ENCODE assay signal across 9 cellular contexts in the genomic region with DNA sequence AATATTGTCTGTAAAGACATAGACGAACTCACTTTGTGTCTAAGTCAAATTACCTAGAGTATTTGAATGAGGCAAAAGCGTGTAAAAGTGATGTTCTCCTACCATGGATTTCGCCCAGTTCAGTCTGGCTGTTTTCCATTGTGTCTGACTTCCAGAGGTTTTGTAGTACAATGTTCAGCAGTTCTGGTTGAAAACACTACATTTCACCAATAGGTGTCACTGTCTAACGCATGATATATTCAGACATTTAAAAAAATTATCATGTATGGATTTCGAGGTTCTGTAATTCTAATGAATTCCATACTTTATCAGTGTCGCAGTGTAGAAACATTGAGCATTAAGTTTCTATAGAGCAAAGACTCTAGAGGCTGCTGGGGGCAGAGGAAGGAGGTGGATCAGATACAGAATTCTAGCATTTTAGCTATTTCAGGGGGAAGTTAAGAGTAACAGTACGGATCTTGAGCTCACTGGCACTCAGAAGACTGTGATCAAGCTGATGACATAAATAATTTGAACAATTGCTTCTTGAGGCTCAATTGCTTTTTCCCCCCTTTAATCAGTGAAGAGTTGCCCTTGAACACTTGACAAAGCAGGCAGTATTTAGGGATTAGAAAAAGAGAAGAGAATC.
DNase-seq lines count a peak whose midpoint lies in the region; ATAC-seq and TF ChIP-seq lines count a peak whose summit lies in the region.
"Had no signal": no experiment of that assay in that cellular context is flagged by ENCODE, and none has a peak within 500 bp of the region (broad histone marks: within the 10 kb centered on the region; RNA-seq: fewer than 3 reads in every experiment).

No MANE protein-coding gene starts in this region.

- peak overlapping the region; percentile 93 for H3K4me2 ChIP-seq in OCI-LY3 (ENCODE audit: low read length)

- H3K79me2 ChIP-seq in OCI-LY3 (ENCODE audit: low read length): no peaks in the 10 kb centered on the region

- peaks cover 22% of the 10 kb centered on the region for H3K4me1 ChIP-seq in OCI-LY3 (ENCODE audit: low read length)

- no peaks in the 10 kb centered on the region for H3K4me1 Mint-ChIP-seq in activated CD4-positive, alpha-beta T cell treated with anti-CD3 and anti-CD28 coated beads, Interleukin-2, amount 10 ng/mL, durations not matched to agents 24 days and 14 days
- no peaks in the 10 kb centered on the region for H3K4me1 Mint-ChIP-seq in activated T-helper 17 cell treated with anti-CD3 and anti-CD28 coated beads, Interleukin-2, amount 50 U/mL, for 72 hours

- no peak overlapping the region for H3K27ac Mint-ChIP-seq in activated CD4-positive, alpha-beta T cell treated with anti-CD3 and anti-CD28 coated beads, Interleukin-2, amount 10 ng/mL, durations not matched to agents 24 days and 14 days
- no peak overlapping the region for H3K27ac Mint-ChIP-seq in activated T-helper 17 cell treated with anti-CD3 and anti-CD28 coated beads, Interleukin-2, amount 50 U/mL, for 72 hours
- H3K27ac Mint-ChIP-seq: stimulated activated naive CD8-positive, alpha-beta T cell treated with anti-CD3 and anti-CD28 coated beads, Interleukin-15, Interleukin-2, amounts not matched to agents 100 ng/mL and 50 ng/mL, for 24 hours had no signal

- peak; percentile 49 for ATAC-seq in HG03565 (IDR thresholded peaks at IDR 0.05; ENCODE audit: unreplicated experiment)
- ATAC-seq in activated T-helper 17 cell treated with anti-CD3 and anti-CD28 coated beads, Interleukin-2, amount 50 U/mL, for 72 hours (replicated peaks): no peak

- no peaks in the 10 kb centered on the region for H3K36me3 Mint-ChIP-seq in activated CD4-positive, alpha-beta T cell treated with anti-CD3 and anti-CD28 coated beads, Interleukin-2, amount 10 ng/mL, durations not matched to agents 24 days and 14 days (ENCODE audit: low read depth)
- H3K36me3 Mint-ChIP-seq in activated T-helper 17 cell treated with anti-CD3 and anti-CD28 coated beads, Interleukin-2, amount 50 U/mL, for 72 hours (ENCODE audit: low read depth): no peaks in the 10 kb centered on the region

- no peaks in the 10 kb centered on the region for H3K27me3 ChIP-seq in OCI-LY3 (ENCODE audit: low read depth, low read length)

- no peaks in the 10 kb centered on the region for H3K36me3 ChIP-seq in OCI-LY3 (replicated peaks; ENCODE audit: low read depth, low read length)

- H3K9me3 ChIP-seq in OCI-LY3 (ENCODE audit: insufficient read depth, low read length): no peaks in the 10 kb centered on the region

- intact Hi-C loops in activated CD4-positive, alpha-beta T cell treated with anti-CD3 and anti-CD28 coated beads, Interleukin-2, amount 10 ng/mL, durations not matched to agents 24 days and 14 days (cut with micrococcal nuclease): loop anchor here (1.0 to 5.0 kb wide), 2 partner anchors 143 to 591 kb away; no protein-coding TSS in a partner anchor

- H3K4me3 ChIP-seq in OCI-LY3 (ENCODE audit: low read length): peak overlapping the region; percentile 74

- H4K20me1 ChIP-seq in OCI-LY3 (ENCODE audit: insufficient read depth, low read length): no peaks in the 10 kb centered on the region

- H3K27ac ChIP-seq in OCI-LY3 (ENCODE audit: low read length): no peak overlapping the region

- H3K4me3 Mint-ChIP-seq in activated CD4-positive, alpha-beta T cell treated with anti-CD3 and anti-CD28 coated beads, Interleukin-2, amount 10 ng/mL, durations not matched to agents 24 days and 14 days: no peak overlapping the region
- no peak overlapping the region for H3K4me3 Mint-ChIP-seq in activated T-helper 17 cell treated with anti-CD3 and anti-CD28 coated beads, Interleukin-2, amount 50 U/mL, for 72 hours
- H3K4me3 Mint-ChIP-seq: stimulated activated naive CD8-positive, alpha-beta T cell treated with anti-CD3 and anti-CD28 coated beads, Interleukin-15, Interleukin-2, amounts not matched to agents 100 ng/mL and 50 ng/mL, for 24 hours had no signal

- peak; percentile 57 for DNase-seq in activated CD4-positive, alpha-beta T cell treated with anti-CD3 and anti-CD28 coated beads, Interleukin-2, amount 10 ng/mL, durations not matched to agents 24 days and 14 days
- DNase-seq in activated CD4-positive, alpha-beta T cell treated with anti-CD3 and anti-CD28 coated beads for 4 hours: no peak
- DNase-seq in epidermal melanocyte (ENCODE audit: insufficient read length, low spot score) (peak; percentile 47), midbrain (lab: John Stamatoyannopoulos, UW) (peak; percentile 86), cortex of kidney (lab: John Stamatoyannopoulos, UW) (no peak)

- peaks cover 15% of the 10 kb centered on the region for H3K27me3 Mint-ChIP-seq in activated CD4-positive, alpha-beta T cell treated with anti-CD3 and anti-CD28 coated beads, Interleukin-2, amount 10 ng/mL, durations not matched to agents 24 days and 14 days
- peaks cover 11% of the 10 kb centered on the region for H3K27me3 Mint-ChIP-seq in activated T-helper 17 cell treated with anti-CD3 and anti-CD28 coated beads, Interleukin-2, amount 50 U/mL, for 72 hours
- H3K27me3 Mint-ChIP-seq: stimulated activated naive CD8-positive, alpha-beta T cell treated with anti-CD3 and anti-CD28 coated beads, Interleukin-15, Interleukin-2, amounts not matched to agents 100 ng/mL and 50 ng/mL, for 24 hours had no signal

- H3K9ac ChIP-seq in OCI-LY3 (ENCODE audit: low read length): 0 out of 2 replicates have a peak overlapping the region, but pooled peaks have one; percentile 34

- peak; percentile 66 for TF ChIP-seq CTCF in OCI-LY3 (IDR thresholded peaks at IDR 0.05; ENCODE audit: low read depth, low read length)

- H2AFZ ChIP-seq in OCI-LY3 (ENCODE audit: low read depth, low read length): peak overlapping the region; percentile 80

- H3K9me3 Mint-ChIP-seq in activated CD4-positive, alpha-beta T cell treated with anti-CD3 and anti-CD28 coated beads, Interleukin-2, amount 10 ng/mL, durations not matched to agents 24 days and 14 days: no peaks in the 10 kb centered on the region
- no peaks in the 10 kb centered on the region for H3K9me3 Mint-ChIP-seq in activated T-helper 17 cell treated with anti-CD3 and anti-CD28 coated beads, Interleukin-2, amount 50 U/mL, for 72 hours
- H3K9me3 Mint-ChIP-seq: stimulated activated naive CD8-positive, alpha-beta T cell treated with anti-CD3 and anti-CD28 coated beads, Interleukin-15, Interleukin-2, amounts not matched to agents 100 ng/mL and 50 ng/mL, for 24 hours had no signal

Comparison
In these comparisons a context has a peak if more than half of its experiments do, and no peak if none do; other contexts are left out.
1. DNase-seq: peak in activated CD4-positive, alpha-beta T cell treated with anti-CD3 and anti-CD28 coated beads, Interleukin-2, amount 10 ng/mL, durations not matched to agents 24 days and 14 days (single experiment), epidermal melanocyte (single experiment) and midbrain (single experiment); none in activated CD4-positive, alpha-beta T cell treated with anti-CD3 and anti-CD28 coated beads for 4 hours (0 of 2) and cortex of kidney (single experiment).